9 cellular contexts compared by ENCODE assay signal in the genomic region with DNA sequence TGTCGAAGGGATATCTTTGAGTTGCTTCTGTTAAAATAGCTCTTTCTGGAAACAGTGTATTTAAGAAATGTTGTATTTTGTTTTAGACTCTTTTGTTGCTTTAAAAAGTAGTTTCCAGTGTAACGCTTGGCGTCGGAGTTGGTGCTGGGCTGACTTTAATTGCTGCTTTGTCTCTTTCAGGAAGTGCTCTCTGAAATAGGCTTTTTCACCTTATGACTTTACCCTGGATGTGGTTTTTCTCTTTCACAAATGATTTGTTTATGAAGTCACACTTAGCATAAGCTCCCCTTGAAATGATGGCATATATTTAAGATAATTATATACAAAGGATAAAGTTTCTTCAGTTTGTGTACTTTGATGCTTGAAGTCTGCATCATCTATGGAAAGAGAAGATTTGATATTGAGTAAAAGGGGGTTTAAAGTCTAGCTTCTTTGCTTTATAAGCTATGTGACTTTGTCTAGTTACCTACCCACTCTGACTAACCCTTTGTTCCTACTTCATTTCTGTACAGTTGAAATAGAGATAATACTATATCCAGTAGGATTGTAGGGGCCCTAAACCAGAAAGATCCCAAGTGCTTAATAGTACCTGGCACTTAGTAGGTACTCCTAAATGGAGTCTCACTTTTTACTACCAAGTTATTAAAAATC. TPM values are rescaled to one million over a fixed set of nuclear protein-coding genes. Genes with fewer than 3 reads are reported as not detected.
DNase-seq lines count a peak whose midpoint lies in the region; ATAC-seq and TF ChIP-seq lines count a peak whose summit lies in the region.
"Had no signal": no experiment of that assay in that cellular context is flagged by ENCODE, and none has a peak within 500 bp of the region (broad histone marks: within the 10 kb centered on the region; RNA-seq: fewer than 3 reads in every experiment).

A gene with protein sequence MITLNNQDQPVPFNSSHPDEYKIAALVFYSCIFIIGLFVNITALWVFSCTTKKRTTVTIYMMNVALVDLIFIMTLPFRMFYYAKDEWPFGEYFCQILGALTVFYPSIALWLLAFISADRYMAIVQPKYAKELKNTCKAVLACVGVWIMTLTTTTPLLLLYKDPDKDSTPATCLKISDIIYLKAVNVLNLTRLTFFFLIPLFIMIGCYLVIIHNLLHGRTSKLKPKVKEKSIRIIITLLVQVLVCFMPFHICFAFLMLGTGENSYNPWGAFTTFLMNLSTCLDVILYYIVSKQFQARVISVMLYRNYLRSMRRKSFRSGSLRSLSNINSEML (minus strand): TSS at position 170 of the 651 bp plus-strand sequence. CDS start 2,507 bp downstream, outside the sequence.

- ATAC-seq in HG03064 (IDR thresholded peaks at IDR 0.05; ENCODE audit: low read depth, unreplicated experiment) (peak; percentile 83), heart right ventricle (no peak)

- peak within 1 kb of the TSS; percentile 96 for H3K27ac Mint-ChIP-seq in T-helper 2 cell treated with Interferon-gamma antibody and Interleukin-4, amounts not matched to agents 5 μg/mL and 100 μg/mL, for 36 hours

- WGBS in spleen, 5 donors, result 9 to 20% (median 10%) methylated on average over 4 of the region's 4 CpGs
- WGBS in heart right ventricle, 2 donors, result 79 to 81% methylated on average over 4 of the region's 4 CpGs

- peak; percentile 29 for DNase-seq in activated gamma-delta T cell treated with Interleukin-2 at 50 U/mL for 16 hours
- DNase-seq in activated gamma-delta T cell (lab: John Stamatoyannopoulos, UW), result no peak
- DNase-seq in T-helper 2 cell treated with Interferon-gamma antibody and Interleukin-4, amounts not matched to agents 5 μg/mL and 100 μg/mL, for 36 hours (ENCODE audit: low spot score), result no peak
- DNase-seq in spleen, result no peak
- no peak for DNase-seq in heart right ventricle
- DNase-seq in NCI-H1092 (lab: John Stamatoyannopoulos, UW), result no peak
- DNase-seq in HEK293T (ENCODE audit: extremely low spot score), result no peak

- TF ChIP-seq CTCF in spleen (IDR thresholded peaks at IDR 0.05 in 8 of 11, conservative IDR thresholded peaks at IDR 0.05 in 3 of 11) (no peak), heart right ventricle (IDR thresholded peaks at IDR 0.05) (no peak)

- no peaks in the 10 kb centered on the region for H3K9me3 ChIP-seq in spleen
- H3K9me3 ChIP-seq in heart right ventricle, result no peaks in the 10 kb centered on the region

- CTCF ChIA-PET in HEK293T (lab: Yijun Ruan, JAX), result no interaction called here

- H3K27ac ChIP-seq in spleen (peak within 1 kb of the TSS; percentile 71 to 92 (median 84)), heart right ventricle (peak within 1 kb of the TSS in 3 of 10 donors; percentile 27 to 66 (median 33))

- H3K36me3 ChIP-seq in spleen (peaks cover 0 to 27% (median 15%) of the 10 kb centered on the region in 6 donors), heart right ventricle (peaks cover 0 to 29% (median 8%) of the 10 kb centered on the region in 9 donors)

- peak within 1 kb of the TSS; percentile 92 for H3K4me3 Mint-ChIP-seq in T-helper 2 cell treated with Interferon-gamma antibody and Interleukin-4, amounts not matched to agents 5 μg/mL and 100 μg/mL, for 36 hours

- peak in 1 of 3 donors; percentile 86 for TF ChIP-seq POLR2A in spleen (IDR thresholded peaks at IDR 0.05)

- POLR2A ChIA-PET in HEK293T (lab: Yijun Ruan, JAX), result interaction anchor here (1.0 kb wide), 1 partner anchor 58 kb away, joined by 4 read pairs; a partner anchor contains a TSS

- H3K36me3 Mint-ChIP-seq in T-helper 2 cell treated with Interferon-gamma antibody and Interleukin-4, amounts not matched to agents 5 μg/mL and 100 μg/mL, for 36 hours (ENCODE audit: low read depth), result peaks cover 37% of the 10 kb centered on the region

- H3K9me3 Mint-ChIP-seq in T-helper 2 cell treated with Interferon-gamma antibody and Interleukin-4, amounts not matched to agents 5 μg/mL and 100 μg/mL, for 36 hours, result no peaks in the 10 kb centered on the region

- H3K4me3 ChIP-seq in spleen (peak within 1 kb of the TSS; percentile 20 to 70 (median 34)), heart right ventricle (peak within 1 kb of the TSS in 1 of 10 donors; percentile 35)

- H3K27me3 ChIP-seq in spleen (replicated peaks in 1 of 7) (no peaks in the 10 kb centered on the region), heart right ventricle (no peaks in the 10 kb centered on the region)

- peaks cover 55% of the 10 kb centered on the region for H3K4me1 Mint-ChIP-seq in T-helper 2 cell treated with Interferon-gamma antibody and Interleukin-4, amounts not matched to agents 5 μg/mL and 100 μg/mL, for 36 hours (ENCODE audit: low read depth)

- no peaks in the 10 kb centered on the region for H3K27me3 Mint-ChIP-seq in T-helper 2 cell treated with Interferon-gamma antibody and Interleukin-4, amounts not matched to agents 5 μg/mL and 100 μg/mL, for 36 hours (ENCODE audit: low read depth)

- H3K4me1 ChIP-seq in spleen (peaks cover 17 to 100% (median 67%) of the 10 kb centered on the region in 6 donors), heart right ventricle (peaks cover 0 to 37% (median 11%) of the 10 kb centered on the region in 9 donors)

- intact Hi-C loops in spleen (cut with DNase I; ENCODE audit: low total_unique reads), result no loop called here
- intact Hi-C loops in heart right ventricle (cut with DNase I), result no loop called here

TF ChIP-seq in HEK293T, 16 proteins besides CTCF, POLR2A, EP300 and RAD21:
- TF ChIP-seq FOXK2 (IDR thresholded peaks at IDR 0.05) (no peak), HDGF (IDR thresholded peaks at IDR 0.05; ENCODE audit: borderline replicate concordance) (no peak), ELF4 (IDR thresholded peaks at IDR 0.05) (no peak), FOXA1 (IDR thresholded peaks at IDR 0.05) (no peak), ARNT (IDR thresholded peaks at IDR 0.05) (no peak), NFRKB (IDR thresholded peaks at IDR 0.05) (no peak)
- TF ChIP-seq, protein P1, sequence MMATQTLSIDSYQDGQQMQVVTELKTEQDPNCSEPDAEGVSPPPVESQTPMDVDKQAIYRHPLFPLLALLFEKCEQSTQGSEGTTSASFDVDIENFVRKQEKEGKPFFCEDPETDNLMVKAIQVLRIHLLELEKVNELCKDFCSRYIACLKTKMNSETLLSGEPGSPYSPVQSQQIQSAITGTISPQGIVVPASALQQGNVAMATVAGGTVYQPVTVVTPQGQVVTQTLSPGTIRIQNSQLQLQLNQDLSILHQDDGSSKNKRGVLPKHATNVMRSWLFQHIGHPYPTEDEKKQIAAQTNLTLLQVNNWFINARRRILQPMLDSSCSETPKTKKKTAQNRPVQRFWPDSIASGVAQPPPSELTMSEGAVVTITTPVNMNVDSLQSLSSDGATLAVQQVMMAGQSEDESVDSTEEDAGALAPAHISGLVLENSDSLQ (IDR thresholded peaks at IDR 0.05), result no peak

RNA-seq across cellular contexts. Expression of the gene that starts here (rescaled TPM):
- 10 to 100 TPM in 6 of 7 donors, 1 to 10 TPM in 1; 9.6 to 21.8 (median 15.3) TPM for total RNA-seq in spleen
- polyA plus RNA-seq in spleen, result 10 to 100 TPM; 25.6 to 33.9 (median 29.4) TPM
- under 1 TPM in 1 of 10 donors, not detected in 9; 0.95 TPM for total RNA-seq in heart right ventricle
- polyA plus RNA-seq in heart right ventricle, result not detected
- polyA plus RNA-seq: BJ had no signal

Comparison
In these comparisons a context has a peak if more than half of its experiments do, and no peak if none do; other contexts are left out.
1. RNA of the gene that starts here (total RNA-seq): 9.6 to 21.8 TPM in spleen; 0.95 TPM in heart right ventricle; every median in the first group is over 4 times any median in the second.
2. RNA of the gene that starts here (polyA plus RNA-seq): 25.6 to 33.9 TPM in spleen; not detected in heart right ventricle; every median in the first group is over 10 times any median in the second.